Comparison of ENCODE assay signal across 8 cellular contexts in genomic region chr12:120534203-120534702, GRCh38. TPM values are rescaled to one million over a fixed set of nuclear protein-coding genes. Genes with fewer than 3 reads are reported as not detected.
A peak's percentile ranks its signal among the peaks of the same experiment; 100 is the strongest.
DNase-seq lines count a peak whose midpoint lies in the region; ATAC-seq and TF ChIP-seq lines count a peak whose summit lies in the region.

Gene RNF10 (plus strand): TSS chr12:120534356. CDS start chr12:120534812, 456 bp downstream.

- H3K4me2 ChIP-seq in Loucy (ENCODE audit: low read depth, low read length, poor library complexity, severe bottlenecking) = peak within 1 kb of the TSS; percentile 93

- no peaks in the 10 kb centered on the region for H3K27me3 Mint-ChIP-seq in natural killer cell (ENCODE audit: low read depth in 2 of 2)

- no peaks in the 10 kb centered on the region for H3K9me2 ChIP-seq in Loucy (replicated peaks; ENCODE audit: low read depth, low read length)

- ATAC-seq in GM21825 (IDR thresholded peaks at IDR 0.05; ENCODE audit: unreplicated experiment) (peak; percentile 59), natural killer cell (peak; percentile 71 to 85 (median 80))
- peak; percentile 78 for ATAC-seq in stimulated activated naive CD8-positive, alpha-beta T cell treated with anti-CD3 and anti-CD28 coated beads, Interleukin-15, Interleukin-2, amounts not matched to agents 100 U/mL and 50 U/mL, for 24 hours

- peak within 1 kb of the TSS; percentile 83 for H3K9ac ChIP-seq in Loucy (ENCODE audit: low read depth, low read length, poor library complexity, severe bottlenecking)

- H3F3A ChIP-seq in Loucy (ENCODE audit: low read depth) = no peaks in the 10 kb centered on the region

- DNase-seq in DMS79 (lab: John Stamatoyannopoulos, UW) (peak; percentile 80), SHP77 (lab: John Stamatoyannopoulos, UW) (peak; percentile 88 to 89), fibroblast of the aortic adventitia (ENCODE audit: low read depth) (peak; percentile 93), natural killer cell (peak; percentile 69)
- DNase-seq in activated effector memory CD4-positive, alpha-beta T cell treated with anti-CD3 and anti-CD28 coated beads, Interleukin-2, amount 50 U/mL, for 16 hours = peak; percentile 89
- DNase-seq in stimulated activated naive CD8-positive, alpha-beta T cell treated with anti-CD3 and anti-CD28 coated beads, Interleukin-15, Interleukin-2, amounts not matched to agents 100 U/mL and 50 U/mL, for 24 hours = peak; percentile 75

- H3K4me1 Mint-ChIP-seq in natural killer cell = peaks cover 46 to 53% of the 10 kb centered on the region in 2 donors

- peak within 1 kb of the TSS; percentile 91 for H2AFZ ChIP-seq in Loucy (ENCODE audit: low read length)

- no peaks in the 10 kb centered on the region for H3K36me3 ChIP-seq in Loucy (ENCODE audit: insufficient read depth, low read length)

- no peaks in the 10 kb centered on the region for H3K9me3 ChIP-seq in Loucy (ENCODE audit: insufficient read depth, low read depth, low read length)

- H3K27ac Mint-ChIP-seq in natural killer cell = peak within 1 kb of the TSS; percentile 92 to 97

- intact Hi-C loops in natural killer cell (cut with micrococcal nuclease) = loop anchor here (2.0 kb wide), 1 partner anchor 87 kb away; the partner anchor contains the start of genes GATC and TRIAP1

- peaks cover 46% of the 10 kb centered on the region for H3K4me1 ChIP-seq in Loucy (ENCODE audit: insufficient read depth, low read length, poor library complexity, severe bottlenecking)

- H3K4me3 Mint-ChIP-seq in natural killer cell = peak within 1 kb of the TSS; percentile 97

- H3K79me2 ChIP-seq in Loucy (ENCODE audit: insufficient read depth, low read length) = peaks cover 51% of the 10 kb centered on the region

- peak within 1 kb of the TSS; percentile 88 for H3K4me3 ChIP-seq in Loucy (ENCODE audit: low read length, poor library complexity, severe bottlenecking)
- peak within 1 kb of the TSS; percentile 83 for H3K4me3 ChIP-seq in fibroblast of the aortic adventitia (ENCODE audit: low read depth, low read length)

- H3K9me3 Mint-ChIP-seq in natural killer cell = no peaks in the 10 kb centered on the region

- peaks cover 46% of the 10 kb centered on the region for H4K20me1 ChIP-seq in Loucy (ENCODE audit: insufficient read depth, low read length, poor library complexity, severe bottlenecking)

- TF ChIP-seq CTCF in Loucy (conservative IDR thresholded peaks at IDR 0.05; ENCODE audit: low read length) (no peak), fibroblast of the aortic adventitia (IDR thresholded peaks at IDR 0.05; ENCODE audit: insufficient read depth, low read length) (no peak), natural killer cell (IDR thresholded peaks at IDR 0.05) (no peak)

- H3K36me3 Mint-ChIP-seq in natural killer cell = no peaks in the 10 kb centered on the region

- H3K27me3 ChIP-seq in Loucy (ENCODE audit: insufficient read depth, low read length, poor library complexity, severe bottlenecking) = no peaks in the 10 kb centered on the region

RNA-seq across cellular contexts. Expression of gene RNF10, which starts in this region (rescaled TPM):
- total RNA-seq in fibroblast of the aortic adventitia (ENCODE audit: low replicate concordance) (96.7 and 125 TPM in 2 replicates), natural killer cell (100 to 1,000 TPM; 371 to 488 (median 389) TPM)

Comparison
In these comparisons a context has a peak if more than half of its experiments do, and no peak if none do; other contexts are left out.
1. Peak in every context shown above with its lines: DNase-seq, ATAC-seq and H3K4me3 ChIP-seq.